In genomic region chr16:83967091-83967490, GRCh38 we compare ENCODE assay signal across 18 cellular contexts. TPM values are rescaled to one million over a fixed set of nuclear protein-coding genes. Genes with fewer than 3 reads are reported as not detected.
DNase-seq lines count a peak whose midpoint lies in the region; ATAC-seq and TF ChIP-seq lines count a peak whose summit lies in the region.
"Had no signal": no experiment of that assay in that cellular context is flagged by ENCODE, and none has a peak within 500 bp of the region (broad histone marks: within the 10 kb centered on the region; RNA-seq: fewer than 3 reads in every experiment).

No MANE protein-coding gene starts in this region.

- H3K4me3 Mint-ChIP-seq in mesothelial cell of epicardium, result peak overlapping the region; percentile 24
- H3K4me3 Mint-ChIP-seq: CD4-positive, alpha-beta T cell had no signal

- peaks cover 2% of the 10 kb centered on the region for H3K4me1 Mint-ChIP-seq in mesothelial cell of epicardium

- H3K9me3 Mint-ChIP-seq in mesothelial cell of epicardium, result no peaks in the 10 kb centered on the region
- H3K9me3 Mint-ChIP-seq: CD4-positive, alpha-beta T cell had no signal

- H3K27me3 ChIP-seq in right atrium auricular region, result no peaks in the 10 kb centered on the region
- H3K27me3 ChIP-seq: SJCRH30 had no signal

- H3K36me3 ChIP-seq in right atrium auricular region, result peaks cover 10% of the 10 kb centered on the region
- H3K36me3 ChIP-seq: BLaER1, SJCRH30 had no signal

- no peak overlapping the region for H3K27ac ChIP-seq in right atrium auricular region
- H3K27ac ChIP-seq: BLaER1, SJCRH30 had no signal

- no peaks in the 10 kb centered on the region for H3K36me3 Mint-ChIP-seq in mesothelial cell of epicardium

- H3K4me3 ChIP-seq in right atrium auricular region, result no peak overlapping the region
- H3K4me3 ChIP-seq: BLaER1, SJCRH30 had no signal

- H3K4me1 ChIP-seq in right atrium auricular region, result no peaks in the 10 kb centered on the region
- H3K4me1 ChIP-seq: BLaER1, SJCRH30 had no signal

- no peak overlapping the region for H3K27ac Mint-ChIP-seq in mesothelial cell of epicardium
- H3K27ac Mint-ChIP-seq: CD4-positive, alpha-beta T cell had no signal

- DNase-seq in Right ventricle myocardium superior (peak; percentile 4), right atrium auricular region (ENCODE audit: low spot score) (no peak), NCI-H69 (lab: John Stamatoyannopoulos, UW) (peak; percentile 32), mesothelial cell of epicardium (ENCODE audit: low spot score in 2 of 2, unreplicated experiment in 2 of 2) (no peak), LoVo (ENCODE audit: low spot score) (no peak), NCI-H1930 (lab: John Stamatoyannopoulos, UW) (no peak)
- DNase-seq: CD4-positive, alpha-beta T cell; DMS79 treated with DMSO at 0.1 percent for 48 hours; NCI-H1092 treated with DMSO at 0.1 percent for 48 hours; NCI-H1436; NCI-H2029 treated with DMSO at 0.1 percent for 48 hours; NCI-H345; NCI-H510A treated with DMSO at 0.1 percent for 48 hours; NCI-H748 treated with DMSO at 0.1 percent for 48 hours; SJCRH30 had no signal

- intact Hi-C loops in Right ventricle myocardium superior (cut with DNase I), result loop anchor here (5.0 kb wide), 1 partner anchor 515 kb away; no protein-coding TSS in a partner anchor

- TF ChIP-seq CTCF in right atrium auricular region (IDR thresholded peaks at IDR 0.05) (no peak), mesothelial cell of epicardium (IDR thresholded peaks at IDR 0.05; ENCODE audit: unreplicated experiment) (no peak)

- H3K27me3 Mint-ChIP-seq in mesothelial cell of epicardium (ENCODE audit: low read depth), result peaks cover 17% of the 10 kb centered on the region

- no peak for ATAC-seq in Right ventricle myocardium superior (ENCODE audit: poor library complexity)
- ATAC-seq in HG02973 (IDR thresholded peaks at IDR 0.05; ENCODE audit: unreplicated experiment), result no peak

- no peaks in the 10 kb centered on the region for H3K9me3 ChIP-seq in right atrium auricular region
- H3K9me3 ChIP-seq: BLaER1, SJCRH30 had no signal

RNA-seq across cellular contexts. Expression of gene NECAB2, which starts 1.0 kb away (rescaled TPM):
- total RNA-seq in Right ventricle myocardium superior, result 0.46 TPM
- total RNA-seq in right atrium auricular region, result under 1 TPM in 1 of 2 donors, not detected in 1; 0.71 TPM
- total RNA-seq in mesothelial cell of epicardium, result 1.2 to 1.8 TPM (median 1.5 TPM) in 3 replicates
- total RNA-seq: CD4-positive, alpha-beta T cell; HT-29 had no signal

RNA-seq across cellular contexts. Expression of gene OSGIN1, which starts 14.1 kb away (rescaled TPM):
- total RNA-seq in Right ventricle myocardium superior (7.2 TPM), right atrium auricular region (1 to 10 TPM; 6.0 to 6.5 TPM), mesothelial cell of epicardium (2.2 to 2.5 TPM (median 2.3 TPM) in 3 replicates)

Comparison
In these comparisons a context has a peak if more than half of its experiments do, and no peak if none do; other contexts are left out.
1. DNase-seq: peak in Right ventricle myocardium superior (single experiment) and NCI-H69 (single experiment); none in right atrium auricular region (single experiment), mesothelial cell of epicardium (0 of 2), LoVo (single experiment) and NCI-H1930 (0 of 2).